In the genomic region with DNA sequence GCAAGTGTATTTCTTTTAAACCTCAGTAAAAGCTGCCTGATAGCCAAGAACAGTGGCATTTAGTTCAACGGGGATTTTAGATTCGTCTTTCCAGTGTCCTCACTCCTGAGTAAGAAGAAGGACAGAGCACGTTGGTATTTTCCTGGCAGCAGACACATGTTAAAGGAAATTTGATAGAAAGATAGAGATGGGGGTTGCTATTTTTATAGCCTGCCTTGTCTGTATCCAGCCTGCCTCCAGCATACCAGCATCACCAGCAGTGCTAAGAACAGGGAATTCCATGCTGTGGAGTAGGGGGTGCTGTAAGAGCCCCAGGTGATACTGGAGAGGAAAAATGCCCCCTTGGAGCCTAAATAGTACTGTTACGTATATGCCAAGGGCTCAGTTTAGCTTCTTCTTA, we compare ENCODE assay signal across 17 cellular contexts. TPM values are rescaled to one million over a fixed set of nuclear protein-coding genes. Genes with fewer than 3 reads are reported as not detected.
A peak's percentile ranks its signal among the peaks of the same experiment; 100 is the strongest.
DNase-seq lines count a peak whose midpoint lies in the region; ATAC-seq and TF ChIP-seq lines count a peak whose summit lies in the region.
"Had no signal": no experiment of that assay in that cellular context is flagged by ENCODE, and none has a peak within 500 bp of the region (broad histone marks: within the 10 kb centered on the region; RNA-seq: fewer than 3 reads in every experiment).

No MANE protein-coding gene starts in this region.

- TF ChIP-seq CTCF in nephron (IDR thresholded peaks at IDR 0.05; ENCODE audit: unreplicated experiment in 3 of 3) (no peak), transverse colon (IDR thresholded peaks at IDR 0.05) (no peak)

- H3K9me3 Mint-ChIP-seq in nephron, result no peaks in the 10 kb centered on the region

- no peaks in the 10 kb centered on the region for H3K9me3 ChIP-seq in transverse colon

- DNase-seq in left cardiac atrium (no peak), transverse colon (no peak), HuH-7.5 (ENCODE audit: low spot score) (no peak)
- no peak for DNase-seq in activated T-cell treated with anti-CD3 and anti-CD28 coated beads, Interleukin-2, amount 50 U/mL, for 1 hour
- DNase-seq: COR-L47, DMS153, EL, HCEC 1CT, NCI-H1436, NCI-H2029 treated with DMSO at 0.1 percent for 48 hours, PC-9 had no signal

- no peak overlapping the region for H3K4me3 ChIP-seq in transverse colon
- H3K4me3 ChIP-seq: K562, PC-9, SK-N-MC had no signal

- H3K27ac Mint-ChIP-seq in nephron, result peak overlapping the region in 2 of 3 experiments; percentile 67 to 75

- no peaks in the 10 kb centered on the region for H3K27me3 ChIP-seq in transverse colon

- H3K27ac ChIP-seq in transverse colon, result peak overlapping the region in 3 of 4 donors; percentile 42 to 77 (median 56)
- H3K27ac ChIP-seq: PC-9, SK-N-MC had no signal

- no peaks in the 10 kb centered on the region for H3K27me3 Mint-ChIP-seq in nephron (ENCODE audit: low read depth)

- H3K4me3 Mint-ChIP-seq in nephron, result peak overlapping the region in 1 of 3 experiments; percentile 61

- H3K4me1 Mint-ChIP-seq in nephron, result peaks cover 17% of the 10 kb centered on the region

- H3K36me3 Mint-ChIP-seq in nephron (ENCODE audit: low read depth), result no peaks in the 10 kb centered on the region

- intact Hi-C loops in left cardiac atrium (cut with DNase I), result no loop called here
- intact Hi-C loops in transverse colon (cut with DNase I; ENCODE audit: low total_unique reads), result no loop called here

- H3K36me3 ChIP-seq in transverse colon, result no peaks in the 10 kb centered on the region

- TF ChIP-seq EP300 in transverse colon (IDR thresholded peaks at IDR 0.05; ENCODE audit: low read depth), result no peak

- ATAC-seq in SK-N-SH treated with all-trans-retinoic acid at 6 μM for 48 hours (peak; percentile 88), left cardiac atrium (peak; percentile 13 to 71), HG02840 (IDR thresholded peaks at IDR 0.05; ENCODE audit: low FRiP score, unreplicated experiment) (no peak)
- ATAC-seq: K562 had no signal

- in situ Hi-C loops in transverse colon (cut with MboI; ENCODE audit: low pct_ligation_motif_present in 1 of 4, low pct_unique_long_range_greater_than_20kb in 1 of 4, low sequenced_read_pairs in 3 of 4), result loop anchor here in 2 of 4 donors (10.0 kb wide), 2 partner anchors 78 to 88 kb away; no protein-coding TSS in a partner anchor

- WGBS in transverse colon (ENCODE audit: low coverage in 1 of 2), 2 donors, result 68 to 79% methylated on average over 4 of the region's 4 CpGs

- peaks cover 0 to 3% (median 0%) of the 10 kb centered on the region in 4 donors for H3K4me1 ChIP-seq in transverse colon

- no peak for TF ChIP-seq POLR2A in transverse colon (IDR thresholded peaks at IDR 0.05)

TF ChIP-seq in SK-N-SH treated with all-trans-retinoic acid at 6 μM for 48 hours, 23 proteins besides CTCF, POLR2A, EP300 and RAD21:
- TF ChIP-seq TOX (CRISPR knock-in tag; IDR thresholded peaks at IDR 0.05; ENCODE audit: borderline replicate concordance), result no peak
- TF ChIP-seq ISL1 (CRISPR knock-in tag; IDR thresholded peaks at IDR 0.05), result peak; percentile 41; the same call in 1 of the 2 replicates

RNA-seq across cellular contexts. Expression of gene SMYD1, which starts 1.1 kb away (rescaled TPM):
- 100 to 1,000 TPM; 116 to 138 TPM for total RNA-seq in left cardiac atrium
- 10 to 100 TPM in 1 of 4 donors, 1 to 10 TPM in 3; 1.6 to 48.6 (median 3.2) TPM for total RNA-seq in transverse colon
- total RNA-seq: K562, NCI-H460, PC-9 had no signal

RNA-seq across cellular contexts. Expression of gene KRCC1, which starts 11.0 kb away (rescaled TPM):
- total RNA-seq in left cardiac atrium (10 to 100 TPM; 20.5 to 21.5 TPM), transverse colon (10 to 100 TPM; 12.3 to 40.6 (median 27.6) TPM)

RNA-seq across cellular contexts. Expression of gene RNU2-63P, which starts 50.2 kb away (rescaled TPM):
- total RNA-seq in left cardiac atrium, result 1 to 10 TPM in 1 of 2 donors, not detected in 1; 2.4 TPM
- not detected for total RNA-seq in transverse colon
- total RNA-seq: PC-9 had no signal
